Comparison of ENCODE assay signal across 14 cellular contexts in genomic region chr16:76345093-76345735, GRCh38.
A peak's percentile ranks its signal among the peaks of the same experiment; 100 is the strongest.
DNase-seq lines count a peak whose midpoint lies in the region; ATAC-seq and TF ChIP-seq lines count a peak whose summit lies in the region.
"Had no signal": no experiment of that assay in that cellular context is flagged by ENCODE, and none has a peak within 500 bp of the region (broad histone marks: within the 10 kb centered on the region; RNA-seq: fewer than 3 reads in every experiment).

No MANE protein-coding gene starts in this region.

- no peak for TF ChIP-seq POLR2A in gastrocnemius medialis (IDR thresholded peaks at IDR 0.05)

- TF ChIP-seq CTCF in gastrocnemius medialis (IDR thresholded peaks at IDR 0.05 in 4 of 5, conservative IDR thresholded peaks at IDR 0.05 in 1 of 5) = no peak
- TF ChIP-seq CTCF in CD4-positive, alpha-beta T cell (IDR thresholded peaks at IDR 0.05) = no peak

- no peaks in the 10 kb centered on the region for H3K27me3 ChIP-seq in gastrocnemius medialis
- no peaks in the 10 kb centered on the region for H3K27me3 ChIP-seq in CD4-positive, alpha-beta T cell (ENCODE audit: control insufficient read depth, insufficient read depth, low read length)
- H3K27me3 ChIP-seq: BLaER1 treated with 17β-estradiol and CSF1 and Interleukin-3, amounts not matched to agents 10 nM and 100 nM; transverse colon had no signal

- intact Hi-C loops in gastrocnemius medialis (cut with DNase I; ENCODE audit: low total_unique reads) = no loop called here
- intact Hi-C loops in CD4-positive, alpha-beta T cell (cut with DNase I, micrococcal nuclease) = loop anchor here in 1 of 2 experiments (10.0 kb wide), 1 partner anchor 80 kb away; no protein-coding TSS in a partner anchor

- H3K9me3 ChIP-seq in gastrocnemius medialis = no peaks in the 10 kb centered on the region
- H3K9me3 ChIP-seq in CD4-positive, alpha-beta T cell (ENCODE audit: control insufficient read depth, low read length) = no peaks in the 10 kb centered on the region
- H3K9me3 ChIP-seq: BLaER1 treated with 17β-estradiol and CSF1 and Interleukin-3, amounts not matched to agents 10 nM and 100 nM; transverse colon had no signal

- in situ Hi-C loops in gastrocnemius medialis (cut with MboI; ENCODE audit: low sequenced_read_pairs in 4 of 4) = no loop called here

- H3K9me3 Mint-ChIP-seq in CD4-positive, alpha-beta T cell = peaks cover 4% of the 10 kb centered on the region

- H3K4me1 ChIP-seq in gastrocnemius medialis = no peaks in the 10 kb centered on the region
- H3K4me1 ChIP-seq: BLaER1 treated with 17β-estradiol and CSF1 and Interleukin-3, amounts not matched to agents 10 nM and 100 nM; transverse colon had no signal

- H3K36me3 ChIP-seq in gastrocnemius medialis = no peaks in the 10 kb centered on the region
- H3K36me3 ChIP-seq: BLaER1 treated with 17β-estradiol and CSF1 and Interleukin-3, amounts not matched to agents 10 nM and 100 nM; transverse colon had no signal

- H3K36me3 Mint-ChIP-seq in CD4-positive, alpha-beta T cell (ENCODE audit: low read depth) = no peaks in the 10 kb centered on the region
- H3K36me3 Mint-ChIP-seq: immature natural killer cell had no signal

- CTCF ChIA-PET in CD4-positive, alpha-beta T cell (lab: Charles Lee) = no interaction called here

- no peak overlapping the region for H3K27ac ChIP-seq in gastrocnemius medialis
- no peak overlapping the region for H3K27ac ChIP-seq in CD4-positive, alpha-beta T cell (ENCODE audit: low read depth, low read length)
- H3K27ac ChIP-seq: BLaER1 treated with 17β-estradiol and CSF1 and Interleukin-3, amounts not matched to agents 10 nM and 100 nM; transverse colon had no signal

- ATAC-seq in gastrocnemius medialis (peak; percentile 60 to 68), GM18517 (IDR thresholded peaks at IDR 0.05; ENCODE audit: unreplicated experiment) (no peak)
- no peak for ATAC-seq in CD4-positive, alpha-beta T cell (ENCODE audit: poor library complexity)
- ATAC-seq: WTC11 had no signal

- POLR2A ChIA-PET in CD4-positive, alpha-beta T cell (lab: Charles Lee) = no interaction called here

- DNase-seq in OCI-M1 (lab: John Stamatoyannopoulos, UW) = peak; percentile 66
- peak; percentile 29 to 46 for DNase-seq in dermis microvascular lymphatic vessel endothelial cell (ENCODE audit: low read depth in 2 of 2)
- peak; percentile 36 for DNase-seq in hepatic stellate cell (ENCODE audit: low spot score)
- peak; percentile 13 to 39 for DNase-seq in gastrocnemius medialis
- DNase-seq in CD4-positive, alpha-beta T cell = no peak
- no peak for DNase-seq in effector CD8-positive, alpha-beta T cell (lab: John Stamatoyannopoulos, UW)
- DNase-seq in NCI-H1694 (lab: John Stamatoyannopoulos, UW) = no peak
- DNase-seq: activated naive CD4-positive, alpha-beta T cell treated with Interleukin-2 at 50 U/mL for 16 hours; immature natural killer cell; posterior cingulate gyrus; transverse colon had no signal

- no peak overlapping the region for H3K4me3 ChIP-seq in gastrocnemius medialis
- H3K4me3 ChIP-seq: BLaER1 treated with 17β-estradiol and CSF1 and Interleukin-3, amounts not matched to agents 10 nM and 100 nM; transverse colon had no signal

- H3K27me3 Mint-ChIP-seq in CD4-positive, alpha-beta T cell = no peaks in the 10 kb centered on the region

- H3K4me1 Mint-ChIP-seq in CD4-positive, alpha-beta T cell (ENCODE audit: low read depth) = no peaks in the 10 kb centered on the region
- H3K4me1 Mint-ChIP-seq: immature natural killer cell had no signal

- no peak overlapping the region for H3K27ac Mint-ChIP-seq in CD4-positive, alpha-beta T cell
- H3K27ac Mint-ChIP-seq: immature natural killer cell, WTC11 had no signal

- H3K4me3 Mint-ChIP-seq in CD4-positive, alpha-beta T cell = no peak overlapping the region
- H3K4me3 Mint-ChIP-seq: immature natural killer cell, WTC11 had no signal

Comparison
In these comparisons a context has a peak if more than half of its experiments do, and no peak if none do; other contexts are left out.
1. DNase-seq: peak in OCI-M1 (single experiment), dermis microvascular lymphatic vessel endothelial cell (2 of 2), hepatic stellate cell (single experiment) and gastrocnemius medialis (2 of 2); none in CD4-positive, alpha-beta T cell (0 of 10), effector CD8-positive, alpha-beta T cell (single experiment) and NCI-H1694 (single experiment).
2. ATAC-seq: peak in gastrocnemius medialis (2 of 2); none in CD4-positive, alpha-beta T cell (single experiment) and GM18517 (single experiment).